In genomic region chr7:816300-816750, GRCh38 we compare ENCODE assay signal across 8 cellular contexts. TPM values are rescaled to one million over a fixed set of nuclear protein-coding genes. Genes with fewer than 3 reads are reported as not detected.
A peak's percentile ranks its signal among the peaks of the same experiment; 100 is the strongest.
DNase-seq lines count a peak whose midpoint lies in the region; ATAC-seq and TF ChIP-seq lines count a peak whose summit lies in the region.

No MANE protein-coding gene starts in this region.

- peaks cover 9% of the 10 kb centered on the region for H3K27me3 Mint-ChIP-seq in CD4-positive, CD25-positive, alpha-beta regulatory T cell

- peaks cover 10% of the 10 kb centered on the region for H3K36me3 Mint-ChIP-seq in CD4-positive, CD25-positive, alpha-beta regulatory T cell

- peak; percentile 99 to 100 for ATAC-seq in CD4-positive, CD25-positive, alpha-beta regulatory T cell (ENCODE audit: low read depth in 2 of 2)
- ATAC-seq in GM19452 (IDR thresholded peaks at IDR 0.05; ENCODE audit: unreplicated experiment) (peak; percentile 89), HG03565 (IDR thresholded peaks at IDR 0.05; ENCODE audit: unreplicated experiment) (peak; percentile 84), right lobe of liver (peak; percentile 77 to 92 (median 86))

- intact Hi-C loops in right lobe of liver (cut with DNase I): no loop called here

- no peaks in the 10 kb centered on the region for H3K36me3 ChIP-seq in CD4-positive, CD25-positive, alpha-beta regulatory T cell (ENCODE audit: control insufficient read depth, insufficient read depth, low read length)
- no peaks in the 10 kb centered on the region for H3K36me3 ChIP-seq in right lobe of liver

- no peaks in the 10 kb centered on the region for H3K27me3 ChIP-seq in CD4-positive, CD25-positive, alpha-beta regulatory T cell (ENCODE audit: control insufficient read depth, insufficient read depth, low read length)
- H3K27me3 ChIP-seq in right lobe of liver: no peaks in the 10 kb centered on the region

- peak overlapping the region; percentile 60 for H3K27ac ChIP-seq in CD4-positive, CD25-positive, alpha-beta regulatory T cell (ENCODE audit: insufficient read depth, low read length, poor library complexity, severe bottlenecking)
- peak overlapping the region in 1 of 3 donors; percentile 65 for H3K27ac ChIP-seq in right lobe of liver

- peak; percentile 77 for TF ChIP-seq POLR2A in right lobe of liver (IDR thresholded peaks at IDR 0.05)

- H3K27ac Mint-ChIP-seq in CD4-positive, CD25-positive, alpha-beta regulatory T cell: peak overlapping the region in 1 of 3 donors; percentile 36

- H3K4me3 ChIP-seq in CD4-positive, CD25-positive, alpha-beta regulatory T cell (ENCODE audit: low read depth, low read length): no peak overlapping the region
- H3K4me3 ChIP-seq in right lobe of liver: peak overlapping the region in 1 of 3 donors; percentile 67

- DNase-seq in CD4-positive, CD25-positive, alpha-beta regulatory T cell: peak; percentile 95 to 98 (median 97)
- DNase-seq in NCI-H774 (lab: John Stamatoyannopoulos, UW) (peak; percentile 98), dedifferentiated amniotic fluid mesenchymal stem cell (ENCODE audit: extremely low spot score) (peak; percentile 96), right lobe of liver (peak; percentile 99)
- peak; percentile 95 to 96 for DNase-seq in activated CD4-positive, alpha-beta T cell treated with anti-CD3 and anti-CD28 coated beads, Interleukin-2, amount 50 U/mL, for 4 hours
- DNase-seq in stimulated activated CD4-positive, alpha-beta T cell treated with anti-CD3 and anti-CD28 coated beads, Interleukin-4, amount 100 ng/mL, for 48 hours (ENCODE audit: low read depth in 2 of 2): peak; percentile 92 to 96

- under 1% methylated on average over 21 of the region's 51 CpGs for WGBS in right lobe of liver (ENCODE audit: insufficient coverage, low coverage, low lambda C conversion rate, missing lambda C conversion rate)

- H3K4me1 ChIP-seq in CD4-positive, CD25-positive, alpha-beta regulatory T cell (ENCODE audit: control insufficient read depth, insufficient read depth, low read length, poor library complexity, severe bottlenecking): peaks cover 45% of the 10 kb centered on the region
- peaks cover 0 to 37% (median 6%) of the 10 kb centered on the region in 4 donors for H3K4me1 ChIP-seq in right lobe of liver

- peaks cover 0 to 1% (median 0%) of the 10 kb centered on the region in 7 donors for H3K9me3 Mint-ChIP-seq in CD4-positive, CD25-positive, alpha-beta regulatory T cell

- no peak for TF ChIP-seq CTCF in right lobe of liver (IDR thresholded peaks at IDR 0.05)

- no peaks in the 10 kb centered on the region for H3K9me3 ChIP-seq in CD4-positive, CD25-positive, alpha-beta regulatory T cell (ENCODE audit: control insufficient read depth in 2 of 2, low read length in 2 of 2)
- no peaks in the 10 kb centered on the region for H3K9me3 ChIP-seq in right lobe of liver

- H3K4me1 Mint-ChIP-seq in CD4-positive, CD25-positive, alpha-beta regulatory T cell: peaks cover 34 to 69% (median 45%) of the 10 kb centered on the region in 4 donors

- H3K4me3 Mint-ChIP-seq in CD4-positive, CD25-positive, alpha-beta regulatory T cell: peak overlapping the region; percentile 66 to 91 (median 70)

RNA-seq across cellular contexts. Expression of gene SUN1, which starts 16.0 kb away (rescaled TPM):
- total RNA-seq in CD4-positive, CD25-positive, alpha-beta regulatory T cell: 90.0 TPM
- polyA plus RNA-seq in CD4-positive, CD25-positive, alpha-beta regulatory T cell: 10 to 100 TPM; 46.8 to 56.1 (median 53.7) TPM
- total RNA-seq in right lobe of liver: 10 to 100 TPM; 33.4 to 54.0 (median 48.7) TPM
